Comparison of ENCODE assay signal across 26 cellular contexts in the genomic region with DNA sequence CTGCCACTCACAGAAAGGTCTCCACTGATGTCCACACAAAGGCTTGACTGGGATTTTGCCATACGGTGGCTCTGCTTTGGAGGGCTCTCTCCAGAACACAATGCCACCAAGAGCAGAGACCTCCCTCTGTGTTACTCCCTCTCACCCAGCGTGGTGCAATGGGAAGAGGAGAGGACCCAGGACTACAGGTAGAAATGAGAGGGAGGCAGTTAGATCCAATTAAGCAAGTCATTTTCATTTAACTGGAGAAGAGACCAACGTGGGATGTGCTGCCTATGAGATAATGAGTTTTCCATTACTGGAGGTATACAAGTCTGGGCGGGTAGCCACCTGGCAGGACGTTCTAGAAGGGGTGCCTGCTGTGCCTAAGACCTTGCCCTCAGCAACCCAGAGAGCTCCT. TPM values are rescaled to one million over a fixed set of nuclear protein-coding genes. Genes with fewer than 3 reads are reported as not detected.
DNase-seq lines count a peak whose midpoint lies in the region; TF ChIP-seq lines count a peak whose summit lies in the region.
"Had no signal": no experiment of that assay in that cellular context is flagged by ENCODE, and none has a peak within 500 bp of the region (broad histone marks: within the 10 kb centered on the region; RNA-seq: fewer than 3 reads in every experiment).

No MANE protein-coding gene starts in this region.

- DNase-seq in MCF 10A (ENCODE audit: unreplicated experiment): no peak
- no peak for DNase-seq in breast epithelium (ENCODE audit: low spot score in 2 of 2)
- no peak for DNase-seq in testis
- no peak for DNase-seq in NCI-H510A (lab: John Stamatoyannopoulos, UW)
- DNase-seq in NCI-H1417 treated with DMSO at 0.1 percent for 48 hours (lab: John Stamatoyannopoulos, UW): no peak
- DNase-seq in activated effector memory CD4-positive, alpha-beta T cell treated with Interleukin-2 at 50 U/mL for 16 hours: no peak
- DNase-seq: activated CD4-positive, alpha-beta T cell treated with anti-CD3 and anti-CD28 coated beads for 4 hours; activated CD8-positive, alpha-beta memory T cell treated with anti-CD3 and anti-CD28 coated beads, Interleukin-2, amount 10 ng/mL, durations not matched to agents 7 days and 5 days; BE2C; cerebellar nuclear complex; DMS79; effector CD8-positive, alpha-beta T cell; HCEC 1CT; kidney glomerular epithelial cell; mesendoderm; MV-4-11; NCI-H748 treated with DMSO at 0.1 percent for 48 hours; posterior cingulate gyrus; SHP77 treated with DMSO at 0.1 percent for 48 hours; stimulated activated CD4-positive, alpha-beta T cell treated with anti-CD3 and anti-CD28 coated beads, Interleukin-2, amount 100 ng/mL, for 48 hours; T-helper 1 cell had no signal

- TF ChIP-seq CTCF in MCF 10A (IDR thresholded peaks at IDR 0.05; ENCODE audit: unreplicated experiment): no peak
- TF ChIP-seq CTCF in breast epithelium (IDR thresholded peaks at IDR 0.05): no peak
- TF ChIP-seq CTCF in testis (IDR thresholded peaks at IDR 0.05): no peak

- peaks cover 52% of the 10 kb centered on the region for H3K4me1 Mint-ChIP-seq in MCF 10A (ENCODE audit: insufficient read depth, unreplicated experiment)

- BruUV-seq in MCF 10A (replicated peaks; lab: Mats Ljungman, UMichigan): no TSS peak

- no peak for TF ChIP-seq POLR2A in breast epithelium (IDR thresholded peaks at IDR 0.05)
- no peak for TF ChIP-seq POLR2A in testis (IDR thresholded peaks at IDR 0.05)

- H3K27me3 ChIP-seq in breast epithelium (no peaks in the 10 kb centered on the region), mucosa of rectum (ENCODE audit: control insufficient read depth in 2 of 2, insufficient read depth in 2 of 2, low read length in 2 of 2) (no peaks in the 10 kb centered on the region), testis (no peaks in the 10 kb centered on the region)
- H3K27me3 ChIP-seq: BE2C had no signal

- H3K4me3 ChIP-seq in breast epithelium (no peak overlapping the region), mucosa of rectum (ENCODE audit: low read length in 2 of 2) (no peak overlapping the region), testis (no peak overlapping the region)

- peak overlapping the region; percentile 66 for H3K27ac Mint-ChIP-seq in MCF 10A (ENCODE audit: low read depth, unreplicated experiment)
- H3K27ac Mint-ChIP-seq: activated naive CD4-positive, alpha-beta T cell treated with anti-CD3 and anti-CD28 coated beads, Interleukin-2, amount 50 U/mL, for 72 hours; natural killer cell treated with Interleukin-12 subunit alpha and Interleukin-12 subunit beta and Interleukin-15 and Interleukin-18, amount 100 ng/mL, for 72 hours; stimulated activated naive CD8-positive, alpha-beta T cell treated with anti-CD3 and anti-CD28 coated beads, Interleukin-15, Interleukin-2, amounts not matched to agents 100 ng/mL and 50 ng/mL, for 24 hours had no signal

- H3K4me1 ChIP-seq in breast epithelium (peaks cover 0 to 12% of the 10 kb centered on the region in 2 donors), mucosa of rectum (ENCODE audit: control insufficient read depth in 2 of 2, insufficient read depth in 2 of 2, low read length in 2 of 2) (peaks cover 40 to 48% of the 10 kb centered on the region in 2 donors), testis (peaks cover 76% of the 10 kb centered on the region)

- H3K9ac ChIP-seq in mucosa of rectum (ENCODE audit: low read depth in 1 of 2, low read length in 2 of 2): no peak overlapping the region

- H3K9me3 ChIP-seq in breast epithelium: no peaks in the 10 kb centered on the region
- H3K9me3 ChIP-seq in mucosa of rectum (ENCODE audit: control insufficient read depth in 2 of 2, low read length in 2 of 2): no peaks in the 10 kb centered on the region
- no peaks in the 10 kb centered on the region for H3K9me3 ChIP-seq in testis
- H3K9me3 ChIP-seq: BE2C had no signal

- CTCF ChIA-PET in MCF 10A (lab: Yijun Ruan, JAX): no interaction called here

- H3K4me3 Mint-ChIP-seq in MCF 10A (ENCODE audit: unreplicated experiment): no peak overlapping the region
- H3K4me3 Mint-ChIP-seq: activated CD8-positive, alpha-beta memory T cell treated with anti-CD3 and anti-CD28 coated beads, Interleukin-2, amount 10 ng/mL, durations not matched to agents 7 days and 5 days; natural killer cell treated with Interleukin-12 subunit alpha and Interleukin-12 subunit beta and Interleukin-15 and Interleukin-18, amount 100 ng/mL, for 72 hours; stimulated activated naive CD8-positive, alpha-beta T cell treated with anti-CD3 and anti-CD28 coated beads, Interleukin-15, Interleukin-2, amounts not matched to agents 100 ng/mL and 50 ng/mL, for 24 hours had no signal

- H3K27me3 Mint-ChIP-seq in MCF 10A (ENCODE audit: insufficient read depth, unreplicated experiment): no peaks in the 10 kb centered on the region
- H3K27me3 Mint-ChIP-seq: activated CD8-positive, alpha-beta memory T cell treated with anti-CD3 and anti-CD28 coated beads, Interleukin-2, amount 10 ng/mL, durations not matched to agents 7 days and 5 days; natural killer cell treated with Interleukin-12 subunit alpha and Interleukin-12 subunit beta and Interleukin-15 and Interleukin-18, amount 100 ng/mL, for 72 hours; stimulated activated naive CD8-positive, alpha-beta T cell treated with anti-CD3 and anti-CD28 coated beads, Interleukin-15, Interleukin-2, amounts not matched to agents 100 ng/mL and 50 ng/mL, for 24 hours had no signal

- POLR2A ChIA-PET in MCF 10A (lab: Yijun Ruan, JAX): no interaction called here

- WGBS in testis, 2 donors: 67 to 81% methylated on average over 5 of the region's 5 CpGs

- intact Hi-C loops in MCF 10A (cut with micrococcal nuclease) (no loop called here), breast epithelium (cut with DNase I; ENCODE audit: low total_unique reads) (no loop called here), testis (cut with DNase I; ENCODE audit: low total_unique reads) (no loop called here)

- H3K9me3 Mint-ChIP-seq in MCF 10A (ENCODE audit: unreplicated experiment): no peaks in the 10 kb centered on the region
- H3K9me3 Mint-ChIP-seq: activated naive CD4-positive, alpha-beta T cell treated with anti-CD3 and anti-CD28 coated beads, Interleukin-2, amount 50 U/mL, for 72 hours; natural killer cell treated with Interleukin-12 subunit alpha and Interleukin-12 subunit beta and Interleukin-15 and Interleukin-18, amount 100 ng/mL, for 72 hours; stimulated activated naive CD8-positive, alpha-beta T cell treated with anti-CD3 and anti-CD28 coated beads, Interleukin-15, Interleukin-2, amounts not matched to agents 100 ng/mL and 50 ng/mL, for 24 hours had no signal

- H3K27ac ChIP-seq in breast epithelium (no peak overlapping the region), cingulate gyrus (ENCODE audit: low read depth, low read length) (peak overlapping the region; percentile 8), mucosa of rectum (ENCODE audit: low read depth in 2 of 2, low read length in 2 of 2) (peak overlapping the region; percentile 53 to 62), testis (peak overlapping the region; percentile 12 to 26)

- H3K36me3 Mint-ChIP-seq in MCF 10A (ENCODE audit: insufficient read depth, unreplicated experiment): no peaks in the 10 kb centered on the region
- H3K36me3 Mint-ChIP-seq: activated CD8-positive, alpha-beta memory T cell treated with anti-CD3 and anti-CD28 coated beads, Interleukin-2, amount 10 ng/mL, durations not matched to agents 7 days and 5 days; activated naive CD4-positive, alpha-beta T cell treated with anti-CD3 and anti-CD28 coated beads, Interleukin-2, amount 50 U/mL, for 72 hours; natural killer cell treated with Interleukin-12 subunit alpha and Interleukin-12 subunit beta and Interleukin-15 and Interleukin-18, amount 100 ng/mL, for 72 hours had no signal

- H3K36me3 ChIP-seq in breast epithelium: no peaks in the 10 kb centered on the region
- no peaks in the 10 kb centered on the region for H3K36me3 ChIP-seq in mucosa of rectum (ENCODE audit: control insufficient read depth in 2 of 2, insufficient read depth in 2 of 2, low read length in 2 of 2)
- no peaks in the 10 kb centered on the region for H3K36me3 ChIP-seq in testis (ENCODE audit: low read depth, missing control alignments)
- H3K36me3 ChIP-seq: BE2C had no signal

RNA-seq across cellular contexts. Expression of a gene that starts 34.2 kb away (rescaled TPM):
- total RNA-seq in MCF 10A (2022) (34.2 and 44.3 TPM in 2 replicates), breast epithelium (10 to 100 TPM; 32.3 to 39.1 (median 36.4) TPM), testis (100 to 1,000 TPM; 218 to 221 TPM)
- 92.4 TPM for polyA plus RNA-seq in testis (ENCODE audit: insufficient read depth, low read depth, low replicate concordance)

RNA-seq across cellular contexts. Expression of a gene that starts 34.7 kb away (rescaled TPM):
- total RNA-seq in MCF 10A (2022): 2.3 and 3.1 TPM in 2 replicates
- 10 to 100 TPM in 2 of 3 donors, under 1 TPM in 1; 0.96 to 18.0 (median 10.5) TPM for total RNA-seq in breast epithelium
- total RNA-seq in testis: 10 to 100 TPM; 21.6 to 22.1 TPM
- 57.4 TPM for polyA plus RNA-seq in testis (ENCODE audit: insufficient read depth, low read depth, low replicate concordance)
- total RNA-seq: activated CD8-positive, alpha-beta memory T cell treated with anti-CD3 and anti-CD28 coated beads, Interleukin-2, amount 10 ng/mL, durations not matched to agents 7 days and 5 days had no signal

Comparison
In these comparisons a context has a peak if more than half of its experiments do, and no peak if none do; other contexts are left out.
1. H3K27ac ChIP-seq: peak in cingulate gyrus (single experiment), mucosa of rectum (2 of 2) and testis (2 of 2); none in breast epithelium (0 of 2).